In the genomic region with DNA sequence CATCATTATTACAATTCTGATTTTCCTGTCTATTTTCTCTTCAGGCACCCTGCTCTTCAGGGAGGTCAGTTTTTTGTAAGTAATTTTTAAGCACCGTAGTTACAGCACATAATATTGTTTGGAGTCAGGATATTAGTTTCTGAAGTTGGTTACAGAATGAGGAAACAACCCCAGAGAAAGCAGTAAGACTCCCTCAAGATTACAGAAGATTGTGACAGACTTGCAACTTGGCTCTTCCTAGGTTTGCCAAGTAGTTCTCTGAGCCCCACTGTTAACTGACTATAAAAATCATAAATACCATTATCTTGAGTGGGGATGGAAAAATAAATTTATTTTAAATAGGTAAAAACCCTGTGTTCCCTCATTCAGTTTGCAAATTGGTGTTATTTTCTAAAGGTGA, we compare ENCODE assay signal across 8 cellular contexts. TPM values are rescaled to one million over a fixed set of nuclear protein-coding genes. Genes with fewer than 3 reads are reported as not detected.
A peak's percentile ranks its signal among the peaks of the same experiment; 100 is the strongest.
DNase-seq lines count a peak whose midpoint lies in the region; ATAC-seq and TF ChIP-seq lines count a peak whose summit lies in the region.

No MANE protein-coding gene starts in this region.

- H3K9me3 ChIP-seq in H9 (ENCODE audit: control insufficient read depth, low read depth, low read length) (no peaks in the 10 kb centered on the region), SJSA1 (replicated peaks) (no peaks in the 10 kb centered on the region)

- ATAC-seq in GM19351 (IDR thresholded peaks at IDR 0.05; ENCODE audit: unreplicated experiment) (no peak), GM18867 (IDR thresholded peaks at IDR 0.05; ENCODE audit: unreplicated experiment) (no peak)

- no peak overlapping the region for H3K14ac ChIP-seq in H9 (ENCODE audit: insufficient read depth, low read length)

- H3K4me1 ChIP-seq in H9 (ENCODE audit: insufficient read depth, low read length) = no peaks in the 10 kb centered on the region
- H3K4me1 ChIP-seq in SJSA1 (replicated peaks) = peaks cover 16% of the 10 kb centered on the region

- H3K9ac ChIP-seq in H9 (ENCODE audit: extremely low read depth, insufficient read length, low read length) = peak overlapping the region; percentile 54

- H3K79me1 ChIP-seq in H9 (ENCODE audit: insufficient read depth, low read depth, low read length, poor library complexity, severe bottlenecking) = peaks cover 7% of the 10 kb centered on the region

- H3K27ac ChIP-seq in H9 (ENCODE audit: insufficient read length, low read depth, low read length) = no peak overlapping the region
- no peak overlapping the region for H3K27ac ChIP-seq in SJSA1

- no peak overlapping the region for H2BK5ac ChIP-seq in H9 (ENCODE audit: insufficient read length, low read length)

- H3K27me3 Mint-ChIP-seq in H9 (ENCODE audit: low read depth) = peaks cover 6% of the 10 kb centered on the region

- no peak overlapping the region for H2AFZ ChIP-seq in H9 (ENCODE audit: low read length)

- H3K27ac Mint-ChIP-seq in H9 = peak overlapping the region in 1 of 3 experiments; percentile 57; a peak in 2 of 7 replicates

- H3K4me3 ChIP-seq in SJSA1 (peak overlapping the region; percentile 87), fibroblast of mammary gland (ENCODE audit: control insufficient read depth, low read depth, low read length) (peak overlapping the region; percentile 83), skeletal muscle cell (ENCODE audit: low read depth, low read length) (peak overlapping the region; percentile 93)

- WGBS in H9 (ENCODE audit: extremely low coverage, insufficient read length, low lambda C conversion rate) = no CpG with 5 or more reads among the region's 1 CpG

- no peak overlapping the region for H4K8ac ChIP-seq in H9 (replicated peaks; ENCODE audit: insufficient read length, low read depth, low read length)

- TF ChIP-seq CTCF in H9 (conservative IDR thresholded peaks at IDR 0.05) (no peak), fibroblast of mammary gland (conservative IDR thresholded peaks at IDR 0.05; ENCODE audit: control insufficient read depth, insufficient read depth, low read depth, low read length) (no peak)

- H3K36me3 Mint-ChIP-seq in H9 (ENCODE audit: insufficient read depth in 1 of 3, low read depth in 3 of 3) = peaks cover 2 to 20% (median 11%) of the 10 kb centered on the region in 3 experiments; a peak in 5 of 7 replicates

- H3K4me1 Mint-ChIP-seq in H9 = peaks cover 18 to 19% of the 10 kb centered on the region in 2 experiments

- no peak overlapping the region for H2BK120ac ChIP-seq in H9 (ENCODE audit: low read depth, low read length, poor library complexity, severe bottlenecking)

- H4K20me1 ChIP-seq in H9 (ENCODE audit: control insufficient read depth, insufficient read depth, insufficient read length) = no peaks in the 10 kb centered on the region

- H2AK5ac ChIP-seq in H9 (ENCODE audit: insufficient read length, low read length) = no peak overlapping the region

- H3K79me2 ChIP-seq in H9 (ENCODE audit: insufficient read depth, low read length) = peaks cover 35% of the 10 kb centered on the region; the same call in 1 of the 2 replicates

- DNase-seq in H9 (no peak), SJSA1 (ENCODE audit: low read depth in 1 of 2, low spot score in 2 of 2) (no peak), fibroblast of mammary gland (ENCODE audit: low read depth) (no peak), skeletal muscle cell (ENCODE audit: low read depth) (no peak), NCI-H748 (lab: John Stamatoyannopoulos, UW; ENCODE audit: unreplicated experiment) (no peak), occipital lobe (lab: John Stamatoyannopoulos, UW) (no peak)

- H2BK12ac ChIP-seq in H9 (ENCODE audit: insufficient read length, low read depth, low read length) = no peak overlapping the region

- no peak overlapping the region for H2BK15ac ChIP-seq in H9 (ENCODE audit: low read depth, low read length)

- H3K4me2 ChIP-seq in H9 (ENCODE audit: insufficient read depth, insufficient read length, low read length) = peak overlapping the region; percentile 93

- H3K4ac ChIP-seq in H9 (ENCODE audit: low read depth, low read length) = no peak overlapping the region

- H3T11ph ChIP-seq in H9 (ENCODE audit: low read length) = no peak overlapping the region

- H2BK20ac ChIP-seq in H9 (ENCODE audit: low read depth, low read length, poor library complexity, severe bottlenecking) = no peak overlapping the region

- H4K5ac ChIP-seq in H9 (ENCODE audit: insufficient read length, low read depth, low read length) = no peak overlapping the region

- no peak overlapping the region for H4K91ac ChIP-seq in H9 (ENCODE audit: insufficient read length, low read depth, low read length)

- no peaks in the 10 kb centered on the region for H3K27me3 ChIP-seq in H9 (ENCODE audit: insufficient read depth, low read length)
- H3K27me3 ChIP-seq in SJSA1 (replicated peaks) = no peaks in the 10 kb centered on the region

- H3K9me3 Mint-ChIP-seq in H9 = no peaks in the 10 kb centered on the region

- H3K23me2 ChIP-seq in H9 (ENCODE audit: insufficient read length, low read depth, low read length, poor library complexity, severe bottlenecking) = peaks cover 9% of the 10 kb centered on the region

- H3K18ac ChIP-seq in H9 (ENCODE audit: insufficient read length, low read depth, low read length) = no peak overlapping the region

- H3K4me3 Mint-ChIP-seq in H9 = peak overlapping the region; percentile 94 to 96

- H3K36me3 ChIP-seq in SJSA1 = peaks cover 39% of the 10 kb centered on the region

- no peak overlapping the region for H3K56ac ChIP-seq in H9 (ENCODE audit: insufficient read length, low read depth, low read length)

- H3K23ac ChIP-seq in H9 (ENCODE audit: insufficient read length, low read depth, low read length) = no peak overlapping the region

RNA-seq across cellular contexts. Expression of gene RPE, which starts 1.0 kb away (rescaled TPM):
- total RNA-seq in H9 (2021) = 67.8 and 71.6 TPM in 2 replicates
- total RNA-seq in SJSA1 (2014; rRNA removed; shearing (Covaris generic)) = 87.3 and 101 TPM in 2 replicates
- 98.1 TPM for total RNA-seq in occipital lobe
